Comparison of ENCODE assay signal across 21 cellular contexts in genomic region chr20:44954198-44954597, GRCh38. TPM values are rescaled to one million over a fixed set of nuclear protein-coding genes. Genes with fewer than 3 reads are reported as not detected.
DNase-seq lines count a peak whose midpoint lies in the region; ATAC-seq and TF ChIP-seq lines count a peak whose summit lies in the region.
"Had no signal": no experiment of that assay in that cellular context is flagged by ENCODE, and none has a peak within 500 bp of the region (broad histone marks: within the 10 kb centered on the region; RNA-seq: fewer than 3 reads in every experiment).

No MANE protein-coding gene starts in this region.

- H3K4me3 Mint-ChIP-seq in Caco-2 (ENCODE audit: unreplicated experiment) (peak overlapping the region; percentile 12), memory B cell (no peak overlapping the region), type B pancreatic cell (peak overlapping the region; percentile 65), HFFc6 (no peak overlapping the region)

- no peak for TF ChIP-seq CTCF in Caco-2 (IDR thresholded peaks at IDR 0.05; ENCODE audit: insufficient read depth in 1 of 2, low read depth in 1 of 2, low read length in 1 of 2, severe bottlenecking in 1 of 2, unreplicated experiment in 1 of 2)
- TF ChIP-seq CTCF in type B pancreatic cell (conservative IDR thresholded peaks at IDR 0.05) = no peak
- no peak for TF ChIP-seq CTCF in HFFc6 (IDR thresholded peaks at IDR 0.05)

- no peaks in the 10 kb centered on the region for H3K9me3 Mint-ChIP-seq in activated naive CD4-positive, alpha-beta T cell treated with anti-CD3 and anti-CD28 coated beads, Interleukin-2, amount 50 U/mL, for 72 hours
- H3K9me3 Mint-ChIP-seq in Caco-2 (ENCODE audit: unreplicated experiment) = no peaks in the 10 kb centered on the region
- no peaks in the 10 kb centered on the region for H3K9me3 Mint-ChIP-seq in memory B cell
- no peaks in the 10 kb centered on the region for H3K9me3 Mint-ChIP-seq in type B pancreatic cell
- H3K9me3 Mint-ChIP-seq in HFFc6 = no peaks in the 10 kb centered on the region

- BruUV-seq in Caco-2 (replicated peaks; lab: Mats Ljungman, UMichigan) = no TSS peak

- H3K27ac Mint-ChIP-seq in activated naive CD4-positive, alpha-beta T cell treated with anti-CD3 and anti-CD28 coated beads, Interleukin-2, amount 50 U/mL, for 72 hours = peak overlapping the region; percentile 1 to 31
- H3K27ac Mint-ChIP-seq in Caco-2 (ENCODE audit: unreplicated experiment) = peak overlapping the region; percentile 54
- H3K27ac Mint-ChIP-seq in memory B cell = peak overlapping the region; percentile 60
- H3K27ac Mint-ChIP-seq in type B pancreatic cell = peak overlapping the region; percentile 97
- no peak overlapping the region for H3K27ac Mint-ChIP-seq in HFFc6

- H3K4me1 ChIP-seq in Caco-2 = peaks cover 53% of the 10 kb centered on the region

- peaks cover 25% of the 10 kb centered on the region for H3K36me3 ChIP-seq in Caco-2 (ENCODE audit: control insufficient read depth, insufficient read depth, low read length)

- DNase-seq in activated naive CD4-positive, alpha-beta T cell treated with anti-CD3 and anti-CD28 coated beads, Interleukin-2, amount 50 U/mL, for 72 hours (ENCODE audit: low spot score in 2 of 2) = no peak
- no peak for DNase-seq in activated naive CD4-positive, alpha-beta T cell treated with Interleukin-2 at 50 U/mL for 16 hours
- peak in 1 of 2 experiments; percentile 58 for DNase-seq in Caco-2
- DNase-seq in memory B cell (ENCODE audit: low spot score in 2 of 2) = no peak
- no peak for DNase-seq in type B pancreatic cell (ENCODE audit: extremely low spot score, unreplicated experiment)
- DNase-seq in HuH-7 (ENCODE audit: low spot score) = no peak
- DNase-seq in HFFc6 = no peak
- DNase-seq: DMS 273 treated with DMSO at 0.1 percent for 48 hours, DND-41, IMR-90, Karpas-422, MG63, NCI-H1048, NCI-H1436 treated with DMSO at 0.1 percent for 48 hours, NCI-H2029, NCI-H748 treated with DMSO at 0.1 percent for 48 hours, OCI-M1, SHP77 had no signal

- intact Hi-C loops in Caco-2 (cut with micrococcal nuclease; ENCODE audit: unreplicated experiment) = no loop called here

- H3K9me3 ChIP-seq in Caco-2 = no peaks in the 10 kb centered on the region
- H3K9me3 ChIP-seq: A549; BLaER1 treated with 17β-estradiol and CSF1 and Interleukin-3, amounts not matched to agents 10 nM and 100 nM; MG63 had no signal

- no peaks in the 10 kb centered on the region for H3K27me3 ChIP-seq in Caco-2 (replicated peaks; ENCODE audit: control insufficient read depth, insufficient read depth, low read length)
- H3K27me3 ChIP-seq: BLaER1 treated with 17β-estradiol and CSF1 and Interleukin-3, amounts not matched to agents 10 nM and 100 nM; MG63 had no signal

- CTCF ChIA-PET in Caco-2 (lab: Charles Lee) = interaction anchor here (1.0 kb wide), 2 partner anchors 12 to 13 kb away, joined by 3 read pairs; no protein-coding TSS in a partner anchor

- H3K4me1 Mint-ChIP-seq in Caco-2 (ENCODE audit: low read depth, unreplicated experiment) = peaks cover 49% of the 10 kb centered on the region
- peaks cover 48% of the 10 kb centered on the region for H3K4me1 Mint-ChIP-seq in memory B cell
- H3K4me1 Mint-ChIP-seq in type B pancreatic cell (ENCODE audit: unreplicated experiment) = peaks cover 35% of the 10 kb centered on the region
- H3K4me1 Mint-ChIP-seq in HFFc6 (ENCODE audit: low read depth) = peaks cover 46% of the 10 kb centered on the region

- no peaks in the 10 kb centered on the region for H3K27me3 Mint-ChIP-seq in Caco-2 (ENCODE audit: insufficient read depth, unreplicated experiment)
- H3K27me3 Mint-ChIP-seq in memory B cell = no peaks in the 10 kb centered on the region
- no peaks in the 10 kb centered on the region for H3K27me3 Mint-ChIP-seq in type B pancreatic cell
- no peaks in the 10 kb centered on the region for H3K27me3 Mint-ChIP-seq in HFFc6 (ENCODE audit: insufficient read depth)

- H3K36me3 Mint-ChIP-seq in activated naive CD4-positive, alpha-beta T cell treated with anti-CD3 and anti-CD28 coated beads, Interleukin-2, amount 50 U/mL, for 72 hours = peaks cover 48 to 49% of the 10 kb centered on the region in 2 donors
- H3K36me3 Mint-ChIP-seq in Caco-2 (ENCODE audit: insufficient read depth, unreplicated experiment) (peaks cover 97% of the 10 kb centered on the region), memory B cell (peaks cover 43% of the 10 kb centered on the region), type B pancreatic cell (peaks cover 52% of the 10 kb centered on the region), HFFc6 (ENCODE audit: low read depth) (peaks cover 60% of the 10 kb centered on the region)

- no peak for ATAC-seq in activated naive CD4-positive, alpha-beta T cell treated with anti-CD3 and anti-CD28 coated beads, Interleukin-2, amount 50 U/mL, for 72 hours
- ATAC-seq in memory B cell (ENCODE audit: low read depth) = no peak
- ATAC-seq: A549 had no signal

- POLR2A ChIA-PET in Caco-2 (lab: Charles Lee) = interaction anchor here (1.1 kb wide), 1 partner anchor 11 kb away, joined by 4 read pairs; no protein-coding TSS in a partner anchor

- no peak overlapping the region for H3K4me3 ChIP-seq in Caco-2 (ENCODE audit: low read depth, low read length)
- H3K4me3 ChIP-seq: A549; BLaER1 treated with 17β-estradiol and CSF1 and Interleukin-3, amounts not matched to agents 10 nM and 100 nM; MG63; SK-N-MC had no signal

RNA-seq across cellular contexts. Expression of gene TOMM34, which starts 6.0 kb away (rescaled TPM):
- total RNA-seq in activated naive CD4-positive, alpha-beta T cell treated with anti-CD3 and anti-CD28 coated beads, Interleukin-2, amount 50 U/mL, for 72 hours = 10 to 100 TPM; 39.4 to 50.8 TPM
- total RNA-seq in Caco-2 (2022) (131 and 139 TPM in 2 replicates), type B pancreatic cell (ENCODE audit: low replicate concordance) (42.8 and 58.2 TPM in 2 replicates)
- total RNA-seq in HFFc6 (2021; fragmentation: NEBNext Ultra II Directional; extraction: Animal tissue kit (Norgen Biotek cat#: 25700)) = 10 to 100 TPM; 88.5 to 96.5 (median 93.0) TPM

RNA-seq across cellular contexts. Expression of gene STK4, which starts 12.1 kb away (rescaled TPM):
- total RNA-seq in activated naive CD4-positive, alpha-beta T cell treated with anti-CD3 and anti-CD28 coated beads, Interleukin-2, amount 50 U/mL, for 72 hours = 100 to 1,000 TPM; 149 to 205 TPM
- total RNA-seq in Caco-2 (2022) (68.3 and 74.7 TPM in 2 replicates), type B pancreatic cell (ENCODE audit: low replicate concordance) (28.3 and 32.6 TPM in 2 replicates)
- total RNA-seq in HFFc6 (2021; fragmentation: NEBNext Ultra II Directional; extraction: Animal tissue kit (Norgen Biotek cat#: 25700)) = 10 to 100 TPM; 34.3 to 46.6 (median 36.6) TPM

RNA-seq across cellular contexts. Expression of gene PABPC1L, which starts 44.3 kb away (rescaled TPM):
- total RNA-seq in activated naive CD4-positive, alpha-beta T cell treated with anti-CD3 and anti-CD28 coated beads, Interleukin-2, amount 50 U/mL, for 72 hours = 10 to 100 TPM; 63.6 to 96.7 TPM
- total RNA-seq in Caco-2 (2022) (242 and 255 TPM in 2 replicates), type B pancreatic cell (ENCODE audit: low replicate concordance) (57.4 and 83.4 TPM in 2 replicates)
- total RNA-seq in HFFc6 (2021; fragmentation: NEBNext Ultra II Directional; extraction: Animal tissue kit (Norgen Biotek cat#: 25700)) = 10 to 100 TPM; 14.4 to 22.4 (median 16.6) TPM

Comparison
In these comparisons a context has a peak if more than half of its experiments do, and no peak if none do; other contexts are left out.
1. H3K4me3 Mint-ChIP-seq: peak in Caco-2 (single experiment) and type B pancreatic cell (single experiment); none in memory B cell (single experiment) and HFFc6 (single experiment).